Comparison of ENCODE assay signal across 1 cellular context in genomic region chr4:141133146-141134006, GRCh38.
A peak's percentile ranks its signal among the peaks of the same experiment; 100 is the strongest.
TF ChIP-seq lines count a peak whose summit lies in the region.

Gene RNF150 (minus strand): TSS chr4:141133469.

TF ChIP-seq in SK-N-SH, 30 proteins besides CTCF, POLR2A, EP300 and RAD21 (continued from another document):
- no peak for TF ChIP-seq EZH2phosphoT487 (IDR thresholded peaks at IDR 0.05; ENCODE audit: borderline replicate concordance, low read depth)
- TF ChIP-seq USF1 (IDR thresholded peaks at IDR 0.05; ENCODE audit: borderline replicate concordance, low read depth), result no peak
- TF ChIP-seq YY1 (IDR thresholded peaks at IDR 0.05; ENCODE audit: low read depth), result no peak
- TF ChIP-seq CHD2 (IDR thresholded peaks at IDR 0.05; ENCODE audit: low read length, partially characterized antibody), result peak; percentile 85
- TF ChIP-seq NFIC (IDR thresholded peaks at IDR 0.05; ENCODE audit: borderline replicate concordance), result no peak
- TF ChIP-seq IRF3 (IDR thresholded peaks at IDR 0.05; ENCODE audit: low read depth, low read length), result no peak
- TF ChIP-seq SIN3A (IDR thresholded peaks at IDR 0.05; ENCODE audit: borderline replicate concordance, low read depth, low read length), result 0 out of 2 replicates have a peak, but pooled peaks have one; percentile 67
- no peak for TF ChIP-seq RXRA (IDR thresholded peaks at IDR 0.05; ENCODE audit: borderline replicate concordance, low read depth)
- peak; percentile 13; the same call in 1 of the 2 replicates for TF ChIP-seq NRF1 (IDR thresholded peaks at IDR 0.05; ENCODE audit: low read depth, low read length)
- peak; percentile 68; the same call in 1 of the 2 replicates for TF ChIP-seq RCOR1 (IDR thresholded peaks at IDR 0.05; ENCODE audit: low read length)
